ENCODE assay signal across 1 cellular context in the genomic region with DNA sequence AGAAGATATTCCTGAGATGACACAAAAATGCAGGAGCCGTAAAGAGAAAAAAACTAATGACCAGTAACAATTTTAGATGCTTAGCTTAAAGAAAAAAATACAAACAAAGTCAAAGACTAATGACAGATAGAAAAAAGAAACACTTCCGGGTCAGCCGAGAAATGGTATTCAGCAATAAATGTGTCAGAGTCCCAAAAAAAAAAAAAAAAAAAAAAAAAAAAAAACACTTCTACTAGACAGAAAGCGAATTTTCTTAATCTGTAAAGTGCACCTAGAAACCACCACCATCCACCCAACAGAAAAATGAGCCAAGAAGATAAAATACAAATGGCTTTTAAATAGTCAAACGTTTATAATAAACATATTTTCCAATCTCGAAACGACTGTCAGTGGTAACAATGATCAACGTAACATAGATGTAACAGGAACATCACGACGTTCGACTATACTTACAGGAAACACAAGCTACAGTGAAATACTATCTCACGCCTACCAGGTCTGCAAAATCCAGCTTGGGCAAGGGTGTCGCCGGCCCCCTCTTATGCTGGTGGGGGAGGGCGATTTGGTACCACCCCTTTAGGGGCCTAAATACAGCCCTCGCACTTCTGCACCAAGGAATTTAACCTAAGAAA.
TF ChIP-seq lines count a peak whose summit lies in the region.

No MANE protein-coding gene starts in this region.

TF ChIP-seq in GM23338, 12 proteins besides CTCF, POLR2A, EP300 and RAD21 (continued from another document):
- TF ChIP-seq, protein P1, sequence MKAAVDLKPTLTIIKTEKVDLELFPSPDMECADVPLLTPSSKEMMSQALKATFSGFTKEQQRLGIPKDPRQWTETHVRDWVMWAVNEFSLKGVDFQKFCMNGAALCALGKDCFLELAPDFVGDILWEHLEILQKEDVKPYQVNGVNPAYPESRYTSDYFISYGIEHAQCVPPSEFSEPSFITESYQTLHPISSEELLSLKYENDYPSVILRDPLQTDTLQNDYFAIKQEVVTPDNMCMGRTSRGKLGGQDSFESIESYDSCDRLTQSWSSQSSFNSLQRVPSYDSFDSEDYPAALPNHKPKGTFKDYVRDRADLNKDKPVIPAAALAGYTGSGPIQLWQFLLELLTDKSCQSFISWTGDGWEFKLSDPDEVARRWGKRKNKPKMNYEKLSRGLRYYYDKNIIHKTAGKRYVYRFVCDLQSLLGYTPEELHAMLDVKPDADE (IDR thresholded peaks at IDR 0.05): no peak
- TF ChIP-seq, protein P2, sequence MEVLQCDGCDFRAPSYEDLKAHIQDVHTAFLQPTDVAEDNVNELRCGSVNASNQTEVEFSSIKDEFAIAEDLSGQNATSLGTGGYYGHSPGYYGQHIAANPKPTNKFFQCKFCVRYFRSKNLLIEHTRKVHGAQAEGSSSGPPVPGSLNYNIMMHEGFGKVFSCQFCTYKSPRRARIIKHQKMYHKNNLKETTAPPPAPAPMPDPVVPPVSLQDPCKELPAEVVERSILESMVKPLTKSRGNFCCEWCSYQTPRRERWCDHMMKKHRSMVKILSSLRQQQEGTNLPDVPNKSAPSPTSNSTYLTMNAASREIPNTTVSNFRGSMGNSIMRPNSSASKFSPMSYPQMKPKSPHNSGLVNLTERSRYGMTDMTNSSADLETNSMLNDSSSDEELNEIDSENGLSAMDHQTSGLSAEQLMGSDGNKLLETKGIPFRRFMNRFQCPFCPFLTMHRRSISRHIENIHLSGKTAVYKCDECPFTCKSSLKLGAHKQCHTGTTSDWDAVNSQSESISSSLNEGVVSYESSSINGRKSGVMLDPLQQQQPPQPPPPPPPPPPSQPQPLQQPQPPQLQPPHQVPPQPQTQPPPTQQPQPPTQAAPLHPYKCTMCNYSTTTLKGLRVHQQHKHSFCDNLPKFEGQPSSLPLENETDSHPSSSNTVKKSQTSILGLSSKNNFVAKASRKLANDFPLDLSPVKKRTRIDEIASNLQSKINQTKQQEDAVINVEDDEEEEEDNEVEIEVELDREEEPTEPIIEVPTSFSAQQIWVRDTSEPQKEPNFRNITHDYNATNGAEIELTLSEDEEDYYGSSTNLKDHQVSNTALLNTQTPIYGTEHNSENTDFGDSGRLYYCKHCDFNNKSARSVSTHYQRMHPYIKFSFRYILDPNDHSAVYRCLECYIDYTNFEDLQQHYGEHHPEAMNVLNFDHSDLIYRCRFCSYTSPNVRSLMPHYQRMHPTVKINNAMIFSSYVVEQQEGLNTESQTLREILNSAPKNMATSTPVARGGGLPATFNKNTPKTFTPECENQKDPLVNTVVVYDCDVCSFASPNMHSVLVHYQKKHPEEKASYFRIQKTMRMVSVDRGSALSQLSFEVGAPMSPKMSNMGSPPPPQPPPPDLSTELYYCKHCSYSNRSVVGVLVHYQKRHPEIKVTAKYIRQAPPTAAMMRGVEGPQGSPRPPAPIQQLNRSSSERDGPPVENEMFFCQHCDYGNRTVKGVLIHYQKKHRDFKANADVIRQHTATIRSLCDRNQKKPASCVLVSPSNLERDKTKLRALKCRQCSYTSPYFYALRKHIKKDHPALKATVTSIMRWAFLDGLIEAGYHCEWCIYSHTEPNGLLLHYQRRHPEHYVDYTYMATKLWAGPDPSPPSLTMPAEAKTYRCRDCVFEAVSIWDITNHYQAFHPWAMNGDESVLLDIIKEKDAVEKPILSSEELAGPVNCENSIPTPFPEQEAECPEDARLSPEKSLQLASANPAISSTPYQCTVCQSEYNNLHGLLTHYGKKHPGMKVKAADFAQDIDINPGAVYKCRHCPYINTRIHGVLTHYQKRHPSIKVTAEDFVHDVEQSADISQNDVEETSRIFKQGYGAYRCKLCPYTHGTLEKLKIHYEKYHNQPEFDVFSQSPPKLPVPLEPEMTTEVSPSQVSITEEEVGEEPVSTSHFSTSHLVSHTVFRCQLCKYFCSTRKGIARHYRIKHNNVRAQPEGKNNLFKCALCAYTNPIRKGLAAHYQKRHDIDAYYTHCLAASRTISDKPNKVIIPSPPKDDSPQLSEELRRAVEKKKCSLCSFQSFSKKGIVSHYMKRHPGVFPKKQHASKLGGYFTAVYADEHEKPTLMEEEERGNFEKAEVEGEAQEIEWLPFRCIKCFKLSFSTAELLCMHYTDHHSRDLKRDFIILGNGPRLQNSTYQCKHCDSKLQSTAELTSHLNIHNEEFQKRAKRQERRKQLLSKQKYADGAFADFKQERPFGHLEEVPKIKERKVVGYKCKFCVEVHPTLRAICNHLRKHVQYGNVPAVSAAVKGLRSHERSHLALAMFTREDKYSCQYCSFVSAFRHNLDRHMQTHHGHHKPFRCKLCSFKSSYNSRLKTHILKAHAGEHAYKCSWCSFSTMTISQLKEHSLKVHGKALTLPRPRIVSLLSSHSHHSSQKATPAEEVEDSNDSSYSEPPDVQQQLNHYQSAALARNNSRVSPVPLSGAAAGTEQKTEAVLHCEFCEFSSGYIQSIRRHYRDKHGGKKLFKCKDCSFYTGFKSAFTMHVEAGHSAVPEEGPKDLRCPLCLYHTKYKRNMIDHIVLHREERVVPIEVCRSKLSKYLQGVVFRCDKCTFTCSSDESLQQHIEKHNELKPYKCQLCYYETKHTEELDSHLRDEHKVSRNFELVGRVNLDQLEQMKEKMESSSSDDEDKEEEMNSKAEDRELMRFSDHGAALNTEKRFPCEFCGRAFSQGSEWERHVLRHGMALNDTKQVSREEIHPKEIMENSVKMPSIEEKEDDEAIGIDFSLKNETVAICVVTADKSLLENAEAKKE (CRISPR knock-in tag; IDR thresholded peaks at IDR 0.05): no peak
- TF ChIP-seq JUNB (IDR thresholded peaks at IDR 0.05; ENCODE audit: unreplicated experiment): no peak
- no peak for TF ChIP-seq POLR2AphosphoS5 (IDR thresholded peaks at IDR 0.05; ENCODE audit: low read depth)
- no peak for TF ChIP-seq NANOG (IDR thresholded peaks at IDR 0.05; ENCODE audit: borderline replicate concordance)
- no peak for TF ChIP-seq CREB1 (CRISPR knock-in tag; IDR thresholded peaks at IDR 0.05; ENCODE audit: low read depth)
- TF ChIP-seq, protein P3, sequence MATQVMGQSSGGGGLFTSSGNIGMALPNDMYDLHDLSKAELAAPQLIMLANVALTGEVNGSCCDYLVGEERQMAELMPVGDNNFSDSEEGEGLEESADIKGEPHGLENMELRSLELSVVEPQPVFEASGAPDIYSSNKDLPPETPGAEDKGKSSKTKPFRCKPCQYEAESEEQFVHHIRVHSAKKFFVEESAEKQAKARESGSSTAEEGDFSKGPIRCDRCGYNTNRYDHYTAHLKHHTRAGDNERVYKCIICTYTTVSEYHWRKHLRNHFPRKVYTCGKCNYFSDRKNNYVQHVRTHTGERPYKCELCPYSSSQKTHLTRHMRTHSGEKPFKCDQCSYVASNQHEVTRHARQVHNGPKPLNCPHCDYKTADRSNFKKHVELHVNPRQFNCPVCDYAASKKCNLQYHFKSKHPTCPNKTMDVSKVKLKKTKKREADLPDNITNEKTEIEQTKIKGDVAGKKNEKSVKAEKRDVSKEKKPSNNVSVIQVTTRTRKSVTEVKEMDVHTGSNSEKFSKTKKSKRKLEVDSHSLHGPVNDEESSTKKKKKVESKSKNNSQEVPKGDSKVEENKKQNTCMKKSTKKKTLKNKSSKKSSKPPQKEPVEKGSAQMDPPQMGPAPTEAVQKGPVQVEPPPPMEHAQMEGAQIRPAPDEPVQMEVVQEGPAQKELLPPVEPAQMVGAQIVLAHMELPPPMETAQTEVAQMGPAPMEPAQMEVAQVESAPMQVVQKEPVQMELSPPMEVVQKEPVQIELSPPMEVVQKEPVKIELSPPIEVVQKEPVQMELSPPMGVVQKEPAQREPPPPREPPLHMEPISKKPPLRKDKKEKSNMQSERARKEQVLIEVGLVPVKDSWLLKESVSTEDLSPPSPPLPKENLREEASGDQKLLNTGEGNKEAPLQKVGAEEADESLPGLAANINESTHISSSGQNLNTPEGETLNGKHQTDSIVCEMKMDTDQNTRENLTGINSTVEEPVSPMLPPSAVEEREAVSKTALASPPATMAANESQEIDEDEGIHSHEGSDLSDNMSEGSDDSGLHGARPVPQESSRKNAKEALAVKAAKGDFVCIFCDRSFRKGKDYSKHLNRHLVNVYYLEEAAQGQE (IDR thresholded peaks at IDR 0.05; ENCODE audit: unreplicated experiment): no peak
TF ChIP-seq in GM23338: peak in this region for 0.
